Comparison of ENCODE assay signal across 1 cellular context in genomic region chr20:51767018-51767866, GRCh38.
TF ChIP-seq lines count a peak whose summit lies in the region.

No MANE protein-coding gene starts in this region.

TF ChIP-seq in HEK293, 187 proteins besides CTCF, POLR2A, EP300 and RAD21 (continued from another document):
- 0 out of 2 replicates have a peak, but pooled peaks have one; percentile 9 for TF ChIP-seq ZNF580 (tag by site-specific recombination; IDR thresholded peaks at IDR 0.05)
- TF ChIP-seq ZFP69B (tag by site-specific recombination; IDR thresholded peaks at IDR 0.05) = no peak
- TF ChIP-seq ZNF350 (tag by site-specific recombination; IDR thresholded peaks at IDR 0.05) = no peak
- no peak for TF ChIP-seq ZNF202 (tag by site-specific recombination; IDR thresholded peaks at IDR 0.05; ENCODE audit: borderline replicate concordance)
- TF ChIP-seq ZSCAN4 (tag by site-specific recombination; IDR thresholded peaks at IDR 0.05) = no peak
- TF ChIP-seq ZNF146 (tag by site-specific recombination; IDR thresholded peaks at IDR 0.05) = no peak
- no peak for TF ChIP-seq ZNF24 (tag by site-specific recombination; IDR thresholded peaks at IDR 0.05)
- TF ChIP-seq ZNF221 (tag by site-specific recombination; IDR thresholded peaks at IDR 0.05; ENCODE audit: borderline replicate concordance) = no peak
- no peak for TF ChIP-seq ZNF529 (tag by site-specific recombination; IDR thresholded peaks at IDR 0.05; ENCODE audit: insufficient replicate concordance)
